Comparison of ENCODE assay signal across 25 cellular contexts in genomic region chr4:183751081-183751480, GRCh38.
A peak's percentile ranks its signal among the peaks of the same experiment; 100 is the strongest.
DNase-seq lines count a peak whose midpoint lies in the region; ATAC-seq and TF ChIP-seq lines count a peak whose summit lies in the region.
"Had no signal": no experiment of that assay in that cellular context is flagged by ENCODE, and none has a peak within 500 bp of the region (broad histone marks: within the 10 kb centered on the region; RNA-seq: fewer than 3 reads in every experiment).

No MANE protein-coding gene starts in this region.

- no peak overlapping the region for H2AFZ ChIP-seq in PC-3 (ENCODE audit: low read length)

- H4K20me1 ChIP-seq in PC-3 (ENCODE audit: low read length), result no peaks in the 10 kb centered on the region
- H4K20me1 ChIP-seq: BLaER1 had no signal

- peaks cover 3% of the 10 kb centered on the region for H3K9me3 Mint-ChIP-seq in glutamatergic neuron (ENCODE audit: unreplicated experiment)
- H3K9me3 Mint-ChIP-seq: CD4-positive, alpha-beta memory T cell had no signal

- H3K4me1 ChIP-seq in PC-3 (ENCODE audit: insufficient read depth, low read length) (peaks cover 41% of the 10 kb centered on the region), RWPE2 (ENCODE audit: insufficient read depth, poor library complexity, severe bottlenecking) (no peaks in the 10 kb centered on the region), left ventricle myocardium inferior (peaks cover 9% of the 10 kb centered on the region)
- H3K4me1 ChIP-seq: BLaER1 had no signal

- ATAC-seq in PC-3 (peak; percentile 45), RWPE2 (ENCODE audit: low read depth) (0 out of 3 replicates have a peak, but pooled peaks have one; percentile 31), GM19324 (IDR thresholded peaks at IDR 0.05; ENCODE audit: low FRiP score, unreplicated experiment) (no peak), GM21526 (IDR thresholded peaks at IDR 0.05; ENCODE audit: low FRiP score, unreplicated experiment) (no peak)
- ATAC-seq: GM12878 had no signal

- H3K27me3 Mint-ChIP-seq in glutamatergic neuron (ENCODE audit: unreplicated experiment), result no peaks in the 10 kb centered on the region

- H3K4me3 ChIP-seq in PC-3 (ENCODE audit: low read length) (no peak overlapping the region), RWPE2 (ENCODE audit: severe bottlenecking) (no peak overlapping the region), left ventricle myocardium inferior (no peak overlapping the region)
- H3K4me3 ChIP-seq: BLaER1, GM12878 had no signal

- DNase-seq in DMS53 treated with DMSO at 0.1 percent for 48 hours (lab: John Stamatoyannopoulos, UW; ENCODE audit: unreplicated experiment) (peak; percentile 16), PC-3 (peak; percentile 84), RWPE2 (ENCODE audit: low spot score) (no peak), glutamatergic neuron (no peak), left ventricle myocardium inferior (no peak), NCI-H2029 treated with DMSO at 0.1 percent for 48 hours (lab: John Stamatoyannopoulos, UW) (no peak)
- DNase-seq: 8988T; ACHN; BE2C; C1 segment of cervical spinal cord; CD4-positive, alpha-beta memory T cell; CD4-positive, CD25-positive, alpha-beta regulatory T cell; CD8-positive, alpha-beta memory T cell; COR-L47; DMS 273 treated with DMSO at 0.1 percent for 48 hours; DMS153; DMS79; DND-41; EL; GDM1 had no signal

- H3K27me3 ChIP-seq in PC-3 (ENCODE audit: low read length) (no peaks in the 10 kb centered on the region), RWPE2 (ENCODE audit: insufficient read depth, poor library complexity, severe bottlenecking) (no peaks in the 10 kb centered on the region), left ventricle myocardium inferior (ENCODE audit: low read depth) (no peaks in the 10 kb centered on the region)
- H3K27me3 ChIP-seq: BE2C, BLaER1 had no signal

- POLR2A ChIA-PET in PC-3 (lab: Charles Lee; ENCODE audit: unreplicated experiment), result no interaction called here

- no peaks in the 10 kb centered on the region for H3F3A ChIP-seq in PC-3 (ENCODE audit: low read length, unreplicated experiment)

- H3K79me2 ChIP-seq in PC-3 (ENCODE audit: low read length), result no peaks in the 10 kb centered on the region

- H3K27ac ChIP-seq in PC-3 (ENCODE audit: low read length) (peak overlapping the region; percentile 92), RWPE2 (ENCODE audit: poor library complexity, severe bottlenecking) (no peak overlapping the region), left ventricle myocardium inferior (replicated peaks) (no peak overlapping the region)
- H3K27ac ChIP-seq: BLaER1 had no signal

- no peak overlapping the region for H3K4me3 Mint-ChIP-seq in glutamatergic neuron (ENCODE audit: unreplicated experiment)
- H3K4me3 Mint-ChIP-seq: CD14-positive monocyte; CD4-positive, alpha-beta memory T cell; CD4-positive, CD25-positive, alpha-beta regulatory T cell; CD8-positive, alpha-beta memory T cell had no signal

- H3K36me3 Mint-ChIP-seq in glutamatergic neuron (ENCODE audit: unreplicated experiment), result peaks cover 19% of the 10 kb centered on the region
- H3K36me3 Mint-ChIP-seq: CD14-positive monocyte; CD4-positive, alpha-beta memory T cell; CD4-positive, CD25-positive, alpha-beta regulatory T cell; CD8-positive, alpha-beta memory T cell had no signal

- TF ChIP-seq CTCF in PC-3 (conservative IDR thresholded peaks at IDR 0.05; ENCODE audit: low read depth, low read length), result no peak
- no peak for TF ChIP-seq CTCF in RWPE2 (IDR thresholded peaks at IDR 0.05; ENCODE audit: poor library complexity, severe bottlenecking)
- no peak for TF ChIP-seq CTCF in glutamatergic neuron (IDR thresholded peaks at IDR 0.05; ENCODE audit: partially characterized antibody, unreplicated experiment)
- no peak for TF ChIP-seq CTCF in left ventricle myocardium inferior (IDR thresholded peaks at IDR 0.05; ENCODE audit: borderline replicate concordance)

- peak overlapping the region; percentile 29 for H3K4me2 ChIP-seq in PC-3 (ENCODE audit: low read length)
- H3K4me2 ChIP-seq: BLaER1 had no signal

- intact Hi-C loops in PC-3 (cut with micrococcal nuclease), result loop anchor here (1.0 to 10.0 kb wide), 2 partner anchors 9 to 276 kb away; no protein-coding TSS in a partner anchor
- intact Hi-C loops in left ventricle myocardium inferior (cut with micrococcal nuclease), result no loop called here

- H3K9me3 ChIP-seq in PC-3 (ENCODE audit: low read length) (no peaks in the 10 kb centered on the region), RWPE2 (ENCODE audit: severe bottlenecking) (no peaks in the 10 kb centered on the region), left ventricle myocardium inferior (replicated peaks) (peaks cover 6% of the 10 kb centered on the region)
- H3K9me3 ChIP-seq: BE2C had no signal

- CTCF ChIA-PET in PC-3 (lab: Charles Lee), result no interaction called here

- peak overlapping the region; percentile 12 for H3K27ac Mint-ChIP-seq in glutamatergic neuron (ENCODE audit: unreplicated experiment)
- H3K27ac Mint-ChIP-seq: CD14-positive monocyte; CD4-positive, alpha-beta memory T cell; CD4-positive, CD25-positive, alpha-beta regulatory T cell; CD8-positive, alpha-beta memory T cell had no signal

- H3K36me3 ChIP-seq in PC-3 (ENCODE audit: low read depth, low read length) (no peaks in the 10 kb centered on the region), RWPE2 (ENCODE audit: low read depth) (no peaks in the 10 kb centered on the region), left ventricle myocardium inferior (no peaks in the 10 kb centered on the region)
- H3K36me3 ChIP-seq: BE2C, BLaER1 had no signal

- no TSS peak for BruUV-seq in PC-3 (replicated peaks; lab: Mats Ljungman, UMichigan)

- no peaks in the 10 kb centered on the region for H3K9me2 ChIP-seq in PC-3 (replicated peaks; ENCODE audit: low read length)

- H3K4me1 Mint-ChIP-seq in glutamatergic neuron (ENCODE audit: low read depth, unreplicated experiment), result no peaks in the 10 kb centered on the region
- H3K4me1 Mint-ChIP-seq: CD14-positive monocyte; CD4-positive, alpha-beta memory T cell; CD4-positive, CD25-positive, alpha-beta regulatory T cell; CD8-positive, alpha-beta memory T cell had no signal

- H3K9ac ChIP-seq in PC-3 (ENCODE audit: low read length), result peak overlapping the region; percentile 53
- H3K9ac ChIP-seq: BLaER1 had no signal

Comparison
In these comparisons a context has a peak if more than half of its experiments do, and no peak if none do; other contexts are left out.
1. DNase-seq: peak in DMS53 treated with DMSO at 0.1 percent for 48 hours (single experiment) and PC-3 (single experiment); none in RWPE2 (single experiment), glutamatergic neuron (single experiment), left ventricle myocardium inferior (single experiment) and NCI-H2029 treated with DMSO at 0.1 percent for 48 hours (single experiment).
2. ATAC-seq: peak in PC-3 (single experiment) and RWPE2 (single experiment); none in GM19324 (single experiment) and GM21526 (single experiment).